Comparison of ENCODE assay signal across 10 cellular contexts in genomic region chr15:57259511-57260143, GRCh38.
DNase-seq lines count a peak whose midpoint lies in the region; ATAC-seq and TF ChIP-seq lines count a peak whose summit lies in the region.
"Had no signal": no experiment of that assay in that cellular context is flagged by ENCODE, and none has a peak within 500 bp of the region (broad histone marks: within the 10 kb centered on the region; RNA-seq: fewer than 3 reads in every experiment).

No MANE protein-coding gene starts in this region.

- H3K4me1 Mint-ChIP-seq in activated CD4-positive, alpha-beta memory T cell treated with anti-CD3 and anti-CD28 coated beads for 36 hours (ENCODE audit: low read depth) = no peaks in the 10 kb centered on the region

- WGBS in IMR-90 (ENCODE audit: extremely low coverage in 2 of 2, insufficient read length in 1 of 2), 2 experiments = no CpG with 5 or more reads among the region's 8 CpGs
- 17 to 28% methylated on average over 8 of the region's 8 CpGs for WGBS in ectodermal cell, 2 experiments
- 60 to 70% (median 65%) methylated on average over 8 of the region's 8 CpGs for WGBS in heart left ventricle, 4 donors

- peak overlapping the region; percentile 57; the same call in 1 of the 2 replicates for H3K18ac ChIP-seq in IMR-90 (ENCODE audit: low read depth, low read length)

- H2AK5ac ChIP-seq in IMR-90 (ENCODE audit: low read depth, low read length) = no peak overlapping the region

- no peak overlapping the region for H2AK9ac ChIP-seq in IMR-90 (replicated peaks; ENCODE audit: low read depth, low read length, poor library complexity)

- H3K27me3 ChIP-seq in IMR-90 (ENCODE audit: control insufficient read depth, insufficient read depth, low read length) (no peaks in the 10 kb centered on the region), ectodermal cell (ENCODE audit: control insufficient read depth, insufficient read depth, low read length, poor library complexity, severe bottlenecking) (no peaks in the 10 kb centered on the region), heart left ventricle (no peaks in the 10 kb centered on the region)
- H3K27me3 ChIP-seq: upper lobe of left lung had no signal

- intact Hi-C loops in IMR-90 (cut with micrococcal nuclease) (no loop called here), heart left ventricle (cut with DNase I) (no loop called here)
- intact Hi-C loops in activated CD4-positive, alpha-beta memory T cell treated with anti-CD3 and anti-CD28 coated beads for 36 hours (cut with micrococcal nuclease) = no loop called here

- H4K8ac ChIP-seq in IMR-90 (ENCODE audit: low read depth in 2 of 2, low read length in 2 of 2) = no peak overlapping the region

- H2BK5ac ChIP-seq in IMR-90 (ENCODE audit: low read depth, low read length, poor library complexity, severe bottlenecking) = no peak overlapping the region

- no peak for DNase-seq in IMR-90
- peak; percentile 92 for DNase-seq in NCI-H345 treated with DMSO at 0.1 percent for 48 hours (lab: John Stamatoyannopoulos, UW; ENCODE audit: unreplicated experiment)
- DNase-seq in skeletal muscle cell (ENCODE audit: low read depth) = peak; percentile 31
- DNase-seq in activated CD4-positive, alpha-beta memory T cell treated with anti-CD3 and anti-CD28 coated beads for 36 hours = no peak
- DNase-seq in SKM-1 treated with dmso at 0.1 percent for 144 hours (lab: John Stamatoyannopoulos, UW; ENCODE audit: unreplicated experiment) = no peak
- no peak for DNase-seq in heart left ventricle
- DNase-seq: stimulated activated CD4-positive, alpha-beta T cell treated with anti-CD3 and anti-CD28 coated beads, Interleukin-2, amount 100 ng/mL, for 24 hours; upper lobe of left lung had no signal

- peaks cover 2% of the 10 kb centered on the region; the same call in 1 of the 2 replicates for H3K9me1 ChIP-seq in IMR-90 (ENCODE audit: insufficient read depth, low read length)

- no TSS peak for BruUV-seq in IMR-90 (replicated peaks; lab: Mats Ljungman, UMichigan)

- H3K27ac ChIP-seq in IMR-90 (ENCODE audit: insufficient read depth, low read length) (peak overlapping the region; percentile 32; the same call in 1 of the 2 replicates), ectodermal cell (ENCODE audit: insufficient read depth, low read depth, low read length, poor library complexity, severe bottlenecking) (peak overlapping the region; percentile 30), heart left ventricle (no peak overlapping the region)
- H3K27ac ChIP-seq: upper lobe of left lung had no signal

- no peak overlapping the region for H3K4ac ChIP-seq in IMR-90 (ENCODE audit: low read depth, low read length)

- H3K9me3 Mint-ChIP-seq in activated CD4-positive, alpha-beta memory T cell treated with anti-CD3 and anti-CD28 coated beads for 36 hours = no peaks in the 10 kb centered on the region

- TF ChIP-seq CTCF in IMR-90 (conservative IDR thresholded peaks at IDR 0.05; ENCODE audit: low read depth, low read length) = no peak
- TF ChIP-seq CTCF in heart left ventricle (IDR thresholded peaks at IDR 0.05) = no peak

- ATAC-seq in IMR-90 (ENCODE audit: low read depth) (peak; percentile 17; the same call in 1 of the 2 replicates), heart left ventricle (no peak), HG03432 (IDR thresholded peaks at IDR 0.05; ENCODE audit: unreplicated experiment) (no peak)

- no peak overlapping the region for H3K4me3 Mint-ChIP-seq in activated CD4-positive, alpha-beta memory T cell treated with anti-CD3 and anti-CD28 coated beads for 36 hours

- 0 out of 2 replicates have a peak overlapping the region, but pooled peaks have one; percentile 3 for H3K14ac ChIP-seq in IMR-90 (replicated peaks; ENCODE audit: low read depth, low read length)

- H3K4me1 ChIP-seq in IMR-90 (ENCODE audit: control insufficient read depth, insufficient read depth, low read length) = peaks cover 3% of the 10 kb centered on the region
- H3K4me1 ChIP-seq in ectodermal cell (ENCODE audit: control insufficient read depth, insufficient read depth, low read length) = peaks cover 6% of the 10 kb centered on the region
- H3K4me1 ChIP-seq in heart left ventricle = peaks cover 0 to 13% (median 2%) of the 10 kb centered on the region in 12 donors
- H3K4me1 ChIP-seq: upper lobe of left lung had no signal

- H4K5ac ChIP-seq in IMR-90 (ENCODE audit: low read depth, low read length) = no peak overlapping the region

- H3K27ac Mint-ChIP-seq in activated CD4-positive, alpha-beta memory T cell treated with anti-CD3 and anti-CD28 coated beads for 36 hours = no peak overlapping the region

- no peak overlapping the region for H4K91ac ChIP-seq in IMR-90 (ENCODE audit: insufficient read depth, low read depth, low read length)

- no peak for TF ChIP-seq RAD21 in IMR-90 (IDR thresholded peaks at IDR 0.05; ENCODE audit: low read length)

- no peak overlapping the region for H2AFZ ChIP-seq in IMR-90 (replicated peaks; ENCODE audit: low read length, poor library complexity)

- no peak overlapping the region for H3K56ac ChIP-seq in IMR-90 (ENCODE audit: extremely low read depth, insufficient read depth, low read length)

- H3K9me3 ChIP-seq in IMR-90 (ENCODE audit: control insufficient read depth, insufficient read depth, low read length) (no peaks in the 10 kb centered on the region), ectodermal cell (ENCODE audit: control insufficient read depth, low read length) (no peaks in the 10 kb centered on the region), heart left ventricle (no peaks in the 10 kb centered on the region)
- H3K9me3 ChIP-seq: upper lobe of left lung had no signal

- no peak overlapping the region for H3K9ac ChIP-seq in IMR-90 (ENCODE audit: low read depth, low read length)

- H3K4me3 ChIP-seq in IMR-90 (ENCODE audit: insufficient read depth, low read depth, low read length) = no peak overlapping the region
- H3K4me3 ChIP-seq in ectodermal cell (ENCODE audit: insufficient read depth, low read depth, low read length) = no peak overlapping the region
- H3K4me3 ChIP-seq in skeletal muscle cell (ENCODE audit: low read depth, low read length) = no peak overlapping the region
- H3K4me3 ChIP-seq in heart left ventricle = no peak overlapping the region
- H3K4me3 ChIP-seq: upper lobe of left lung had no signal

- H3K36me3 ChIP-seq in IMR-90 (ENCODE audit: control insufficient read depth, insufficient read depth, low read length) (peaks cover 22% of the 10 kb centered on the region), ectodermal cell (ENCODE audit: control insufficient read depth, insufficient read depth, low read length) (peaks cover 26% of the 10 kb centered on the region), heart left ventricle (peaks cover 0 to 42% (median 30%) of the 10 kb centered on the region in 9 donors)

- in situ Hi-C loops in IMR-90 (cut with MboI; ENCODE audit: low sequenced_read_pairs) = no loop called here

- TF ChIP-seq POLR2A in IMR-90 (IDR thresholded peaks at IDR 0.05; ENCODE audit: low read depth, low read length) = no peak
- TF ChIP-seq POLR2A in heart left ventricle (IDR thresholded peaks at IDR 0.05) = no peak

- no peak overlapping the region for H2BK20ac ChIP-seq in IMR-90 (ENCODE audit: low read depth, low read length)

- H3K36me3 Mint-ChIP-seq in activated CD4-positive, alpha-beta memory T cell treated with anti-CD3 and anti-CD28 coated beads for 36 hours = peaks cover 27% of the 10 kb centered on the region

- H3K79me1 ChIP-seq in IMR-90 (ENCODE audit: low read depth in 1 of 2, low read length in 2 of 2) = peaks cover 10 to 36% of the 10 kb centered on the region in 2 experiments

- POLR2A ChIA-PET in IMR-90 (lab: Charles Lee; ENCODE audit: unreplicated experiment) = no interaction called here
- POLR2A ChIA-PET in activated CD4-positive, alpha-beta memory T cell treated with anti-CD3 and anti-CD28 coated beads for 36 hours (lab: Charles Lee) = no interaction called here

- H3K27me3 Mint-ChIP-seq in activated CD4-positive, alpha-beta memory T cell treated with anti-CD3 and anti-CD28 coated beads for 36 hours = no peaks in the 10 kb centered on the region

- H4K20me1 ChIP-seq in IMR-90 (ENCODE audit: insufficient read depth, low read length) = no peaks in the 10 kb centered on the region

- CTCF ChIA-PET in IMR-90 (lab: Yijun Ruan, JAX) = no interaction called here
- CTCF ChIA-PET in activated CD4-positive, alpha-beta memory T cell treated with anti-CD3 and anti-CD28 coated beads for 36 hours (lab: Charles Lee) = interaction anchor here (1.6 kb wide), 1 partner anchor 47 kb away, joined by 4 read pairs; no protein-coding TSS in a partner anchor

- H2BK15ac ChIP-seq in IMR-90 (ENCODE audit: low read depth, low read length) = peak overlapping the region; percentile 11; the same call in 1 of the 3 replicates

- H3K4me2 ChIP-seq in IMR-90 (ENCODE audit: low read depth, low read length) = peak overlapping the region; percentile 54

- no peak overlapping the region for H3K23ac ChIP-seq in IMR-90 (ENCODE audit: low read depth, low read length)

- H2BK120ac ChIP-seq in IMR-90 (ENCODE audit: low read depth, low read length) = no peak overlapping the region

- dilution Hi-C loops in IMR-90 (cut with HindIII; ENCODE audit: low sequenced_read_pairs, unreplicated experiment) = loop anchor here (25.0 kb wide), 1 partner anchor 772 kb away; no protein-coding TSS in a partner anchor

TF ChIP-seq in IMR-90, 13 proteins besides CTCF, POLR2A, EP300 and RAD21:
- TF ChIP-seq FOS (IDR thresholded peaks at IDR 0.05; ENCODE audit: low read depth, low read length) (no peak), BHLHE40 (IDR thresholded peaks at IDR 0.05; ENCODE audit: low read depth, low read length) (no peak)
TF ChIP-seq in IMR-90: peak in this region for 0.

Comparison
In these comparisons a context has a peak if more than half of its experiments do, and no peak if none do; other contexts are left out.
1. DNase-seq: peak in NCI-H345 treated with DMSO at 0.1 percent for 48 hours (single experiment) and skeletal muscle cell (single experiment); none in IMR-90 (single experiment), activated CD4-positive, alpha-beta memory T cell treated with anti-CD3 and anti-CD28 coated beads for 36 hours (single experiment), SKM-1 treated with dmso at 0.1 percent for 144 hours (single experiment) and heart left ventricle (0 of 5).
2. H3K27ac ChIP-seq: peak in IMR-90 (single experiment) and ectodermal cell (single experiment); none in heart left ventricle (0 of 12).